8 cellular contexts compared by ENCODE assay signal in the genomic region with DNA sequence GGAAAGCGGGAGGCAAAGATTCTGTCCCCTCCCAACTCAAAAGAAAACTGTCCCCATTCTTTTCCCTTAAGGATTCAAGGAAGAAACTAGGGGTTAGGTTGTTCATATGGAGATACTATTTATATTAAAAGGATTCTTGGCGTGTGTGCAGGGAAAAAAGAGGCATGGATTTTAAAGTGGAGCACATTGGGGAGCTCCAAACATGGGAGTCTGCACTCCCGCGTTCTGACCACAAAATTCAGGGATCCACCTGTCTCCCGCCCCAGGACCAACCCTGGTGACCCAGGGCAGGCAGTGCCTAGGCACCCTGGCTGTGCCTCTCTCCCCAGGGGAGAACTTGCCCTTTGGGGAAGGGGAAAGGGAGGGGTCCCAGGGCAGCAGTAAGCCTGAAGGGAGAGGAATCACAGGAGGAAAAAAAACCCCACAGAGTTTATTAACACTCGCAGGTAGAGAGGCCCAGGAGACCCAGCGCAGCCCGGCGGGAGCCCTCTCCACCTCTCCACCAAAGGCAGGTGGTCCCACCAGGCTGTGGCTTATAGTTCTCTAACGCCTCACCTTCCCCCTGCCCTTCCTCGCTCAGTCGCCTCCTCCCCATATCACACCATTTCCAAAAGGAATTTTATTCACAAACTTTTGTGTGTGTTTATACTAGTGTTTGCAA. TPM values are rescaled to one million over a fixed set of nuclear protein-coding genes. Genes with fewer than 3 reads are reported as not detected.
DNase-seq lines count a peak whose midpoint lies in the region; ATAC-seq and TF ChIP-seq lines count a peak whose summit lies in the region.

No MANE protein-coding gene starts in this region.

- H2AFZ ChIP-seq in Loucy (ENCODE audit: low read length): no peak overlapping the region

- H3K9me3 ChIP-seq in CD4-positive, alpha-beta T cell (ENCODE audit: control insufficient read depth, low read length): no peaks in the 10 kb centered on the region
- H3K9me3 ChIP-seq in Loucy (ENCODE audit: insufficient read depth, low read depth, low read length) (no peaks in the 10 kb centered on the region), duodenal mucosa (ENCODE audit: control insufficient read depth in 1 of 2, low read length in 2 of 2) (no peaks in the 10 kb centered on the region)

- no peaks in the 10 kb centered on the region for H3K27me3 Mint-ChIP-seq in CD4-positive, alpha-beta T cell
- H3K27me3 Mint-ChIP-seq in neural crest cell (ENCODE audit: low read depth): peaks cover 77% of the 10 kb centered on the region

- POLR2A ChIA-PET in CD4-positive, alpha-beta T cell (lab: Charles Lee): interaction anchor here (0.8 kb wide), 1 partner anchor 41 kb away, joined by 3 read pairs; no protein-coding TSS in a partner anchor

- H3K9ac ChIP-seq in Loucy (ENCODE audit: low read depth, low read length, poor library complexity, severe bottlenecking) (peak overlapping the region; percentile 80), duodenal mucosa (ENCODE audit: low read depth in 1 of 2, low read length in 2 of 2) (peak overlapping the region; percentile 40 to 81)

- peak overlapping the region; percentile 97 for H3K27ac Mint-ChIP-seq in CD4-positive, alpha-beta T cell
- no peak overlapping the region for H3K27ac Mint-ChIP-seq in neural crest cell (ENCODE audit: unreplicated experiment)

- intact Hi-C loops in CD4-positive, alpha-beta T cell (cut with DNase I, micrococcal nuclease): loop anchor here in 1 of 2 experiments (5.0 to 10.0 kb wide), 5 partner anchors 582 to 1291 kb away; a partner anchor contains a TSS

- H3K79me2 ChIP-seq in Loucy (ENCODE audit: insufficient read depth, low read length): peaks cover 77% of the 10 kb centered on the region

- no peak for TF ChIP-seq CTCF in CD4-positive, alpha-beta T cell (IDR thresholded peaks at IDR 0.05)
- TF ChIP-seq CTCF in Loucy (conservative IDR thresholded peaks at IDR 0.05; ENCODE audit: low read length) (no peak), neural crest cell (conservative IDR thresholded peaks at IDR 0.05) (no peak)

- H3K4me1 ChIP-seq in Loucy (ENCODE audit: insufficient read depth, low read length, poor library complexity, severe bottlenecking) (peaks cover 52% of the 10 kb centered on the region), duodenal mucosa (ENCODE audit: control insufficient read depth in 1 of 2, insufficient read depth in 2 of 2, low read length in 2 of 2) (peaks cover 16 to 40% of the 10 kb centered on the region in 2 donors)

- DNase-seq in CD4-positive, alpha-beta T cell: no peak
- DNase-seq in neural crest cell (ENCODE audit: low read depth, low spot score) (no peak), mucosa of gallbladder (ENCODE audit: low spot score) (no peak), NCI-H2029 (lab: John Stamatoyannopoulos, UW) (no peak), iPS-NIHi7 (ENCODE audit: extremely low spot score) (no peak), NCI-H128 (lab: John Stamatoyannopoulos, UW; ENCODE audit: unreplicated experiment) (no peak)

- H3K4me2 ChIP-seq in Loucy (ENCODE audit: low read depth, low read length, poor library complexity, severe bottlenecking): peak overlapping the region; percentile 93

- H3K4me3 ChIP-seq in Loucy (ENCODE audit: low read length, poor library complexity, severe bottlenecking): peak overlapping the region; percentile 91
- H3K4me3 ChIP-seq in duodenal mucosa (ENCODE audit: low read depth in 1 of 2, low read length in 2 of 2): peak overlapping the region; percentile 94 to 96

- no peak overlapping the region for H3K27ac ChIP-seq in CD4-positive, alpha-beta T cell (ENCODE audit: low read depth, low read length)
- no peak overlapping the region for H3K27ac ChIP-seq in duodenal mucosa (ENCODE audit: low read depth, low read length)

- peak overlapping the region; percentile 98 for H3K4me3 Mint-ChIP-seq in CD4-positive, alpha-beta T cell
- H3K4me3 Mint-ChIP-seq in neural crest cell: peak overlapping the region; percentile 91

- H3K36me3 ChIP-seq in Loucy (ENCODE audit: insufficient read depth, low read length) (peaks cover 3% of the 10 kb centered on the region; the same call in 1 of the 2 replicates), duodenal mucosa (ENCODE audit: control insufficient read depth in 1 of 2, insufficient read depth in 2 of 2, low read length in 2 of 2) (peaks cover 2 to 3% of the 10 kb centered on the region in 2 donors)

- H3K36me3 Mint-ChIP-seq in CD4-positive, alpha-beta T cell (ENCODE audit: low read depth): peaks cover 35% of the 10 kb centered on the region
- no peaks in the 10 kb centered on the region for H3K36me3 Mint-ChIP-seq in neural crest cell (ENCODE audit: low read depth)

- H3F3A ChIP-seq in Loucy (ENCODE audit: low read depth): peaks cover 4% of the 10 kb centered on the region; the same call in 1 of the 2 replicates

- peaks cover 59% of the 10 kb centered on the region for H3K4me1 Mint-ChIP-seq in CD4-positive, alpha-beta T cell (ENCODE audit: low read depth)
- H3K4me1 Mint-ChIP-seq in neural crest cell: peaks cover 45% of the 10 kb centered on the region

- no peaks in the 10 kb centered on the region for H3K9me2 ChIP-seq in Loucy (replicated peaks; ENCODE audit: low read depth, low read length)

- H3K27me3 ChIP-seq in CD4-positive, alpha-beta T cell (ENCODE audit: control insufficient read depth, insufficient read depth, low read length): no peaks in the 10 kb centered on the region
- H3K27me3 ChIP-seq in Loucy (ENCODE audit: insufficient read depth, low read length, poor library complexity, severe bottlenecking) (no peaks in the 10 kb centered on the region), duodenal mucosa (ENCODE audit: control insufficient read depth in 1 of 2, insufficient read depth in 2 of 2, low read length in 2 of 2) (no peaks in the 10 kb centered on the region)

- CTCF ChIA-PET in CD4-positive, alpha-beta T cell (lab: Charles Lee): no interaction called here

- peaks cover 67% of the 10 kb centered on the region for H4K20me1 ChIP-seq in Loucy (ENCODE audit: insufficient read depth, low read length, poor library complexity, severe bottlenecking)

- no peak for ATAC-seq in CD4-positive, alpha-beta T cell (ENCODE audit: poor library complexity)

- H3K9me3 Mint-ChIP-seq in CD4-positive, alpha-beta T cell: no peaks in the 10 kb centered on the region
- H3K9me3 Mint-ChIP-seq in neural crest cell: no peaks in the 10 kb centered on the region

RNA-seq across cellular contexts. Expression of a gene that starts 2.2 kb away (rescaled TPM):
- total RNA-seq in CD4-positive, alpha-beta T cell: 10 to 100 TPM; 14.1 to 14.3 TPM
- 9.2 and 12.1 TPM in 2 replicates for total RNA-seq in neural crest cell
- 41.1 TPM for total RNA-seq in mucosa of gallbladder

RNA-seq across cellular contexts. Expression of a gene that starts 3.8 kb away (rescaled TPM):
- 10 to 100 TPM; 19.9 to 21.5 TPM for total RNA-seq in CD4-positive, alpha-beta T cell
- total RNA-seq in neural crest cell: 6.7 and 6.9 TPM in 2 replicates
- total RNA-seq in mucosa of gallbladder: 32.0 TPM
